In the genomic region with DNA sequence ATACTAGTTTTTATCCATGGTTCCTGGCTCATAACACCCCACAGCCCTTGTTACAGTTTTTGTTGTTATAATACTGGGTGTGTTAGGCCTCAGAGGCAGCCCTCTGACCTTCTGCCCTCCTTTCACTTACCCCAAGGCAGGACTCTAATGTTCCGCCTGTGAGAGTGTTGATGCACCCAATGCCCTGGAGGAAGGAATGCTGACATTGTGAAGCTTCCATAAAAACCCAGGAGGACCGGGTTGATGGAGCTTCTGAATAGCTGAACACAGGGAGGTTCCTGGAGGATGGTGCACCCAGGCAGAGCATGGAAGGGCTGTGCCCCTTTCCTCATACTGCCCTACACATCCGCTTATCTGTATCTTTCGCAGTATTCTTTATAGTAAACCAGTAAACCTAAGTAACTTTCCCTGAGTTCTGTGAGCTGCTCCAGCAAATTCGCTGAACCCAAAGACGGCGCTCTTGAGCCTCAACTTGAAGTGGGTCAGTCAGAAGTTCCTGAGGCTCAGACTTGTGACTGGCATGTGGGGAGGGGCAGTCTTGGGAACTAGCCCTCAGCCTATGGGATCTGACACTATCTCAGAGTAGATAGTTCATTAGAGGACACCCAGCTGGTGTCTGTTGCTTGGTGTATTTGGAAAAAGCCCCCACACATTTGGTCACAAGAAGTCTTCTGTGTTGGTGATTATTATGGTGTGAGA, we compare ENCODE assay signal across 25 cellular contexts. TPM values are rescaled to one million over a fixed set of nuclear protein-coding genes. Genes with fewer than 3 reads are reported as not detected.
DNase-seq lines count a peak whose midpoint lies in the region; ATAC-seq and TF ChIP-seq lines count a peak whose summit lies in the region.
"Had no signal": no experiment of that assay in that cellular context is flagged by ENCODE, and none has a peak within 500 bp of the region (broad histone marks: within the 10 kb centered on the region; RNA-seq: fewer than 3 reads in every experiment).

No MANE protein-coding gene starts in this region.

- H3K27ac ChIP-seq in GM23338 (ENCODE audit: low read depth), result 0 out of 2 replicates have a peak overlapping the region, but pooled peaks have one; percentile 66
- H3K27ac ChIP-seq: A549; BLaER1 treated with 17β-estradiol and CSF1 and Interleukin-3, amounts not matched to agents 10 nM and 100 nM had no signal

- no peaks in the 10 kb centered on the region; the same call in 1 of the 2 replicates for H4K20me1 ChIP-seq in GM23338 (replicated peaks; ENCODE audit: insufficient read depth)
- H4K20me1 ChIP-seq: BLaER1 treated with 17β-estradiol and CSF1 and Interleukin-3, amounts not matched to agents 10 nM and 100 nM had no signal

- H3F3A ChIP-seq in GM23338 (replicated peaks; ENCODE audit: low read depth), result no peaks in the 10 kb centered on the region

- ATAC-seq in GM23338 (peak; percentile 60), GM18909 (IDR thresholded peaks at IDR 0.05; ENCODE audit: poor library complexity, unreplicated experiment) (no peak)
- ATAC-seq: A549, PC-3, SK-N-SH treated with all-trans-retinoic acid at 6 μM for 48 hours had no signal

- in situ Hi-C loops in SK-MEL-5 (cut with HindIII; ENCODE audit: low pct_unique_long_range_greater_than_20kb, low sequenced_read_pairs), result no loop called here

- no peak overlapping the region for H2AFZ ChIP-seq in GM23338

- TF ChIP-seq CTCF in GM23338 (conservative IDR thresholded peaks at IDR 0.05; ENCODE audit: low read depth in 2 of 2) (peak in 1 of 2 experiments; percentile 42; a peak in 2 of 4 replicates), fibroblast of villous mesenchyme (IDR thresholded peaks at IDR 0.05; ENCODE audit: insufficient read depth, low read depth, low read length) (peak; percentile 10)

- peaks cover 6% of the 10 kb centered on the region for H3K4me1 Mint-ChIP-seq in GM23338

- no peaks in the 10 kb centered on the region for H3K9me2 ChIP-seq in GM23338 (ENCODE audit: insufficient read depth)

- H3K27me3 ChIP-seq in GM23338 (ENCODE audit: insufficient read depth), result no peaks in the 10 kb centered on the region
- H3K27me3 ChIP-seq: BLaER1 treated with 17β-estradiol and CSF1 and Interleukin-3, amounts not matched to agents 10 nM and 100 nM; MG63 had no signal

- no peaks in the 10 kb centered on the region for H3K4me1 ChIP-seq in GM23338 (ENCODE audit: insufficient read depth)
- H3K4me1 ChIP-seq: A549; BLaER1 treated with 17β-estradiol and CSF1 and Interleukin-3, amounts not matched to agents 10 nM and 100 nM had no signal

- H3K4me3 ChIP-seq in GM23338 (no peak overlapping the region), fibroblast of villous mesenchyme (ENCODE audit: low read depth, low read length) (no peak overlapping the region)
- H3K4me3 ChIP-seq: A549; BLaER1 treated with 17β-estradiol and CSF1 and Interleukin-3, amounts not matched to agents 10 nM and 100 nM; MG63 had no signal

- peaks cover 8% of the 10 kb centered on the region for H3K27me3 Mint-ChIP-seq in GM23338 (ENCODE audit: insufficient read depth, low read depth, poor library complexity)
- H3K27me3 Mint-ChIP-seq: CD4-positive, alpha-beta T cell had no signal

- no peak overlapping the region for H3K4me3 Mint-ChIP-seq in GM23338
- H3K4me3 Mint-ChIP-seq: CD4-positive, alpha-beta T cell had no signal

- no peaks in the 10 kb centered on the region for H3K9me3 Mint-ChIP-seq in GM23338
- H3K9me3 Mint-ChIP-seq: CD4-positive, alpha-beta T cell had no signal

- no peak overlapping the region for H3K27ac Mint-ChIP-seq in GM23338
- H3K27ac Mint-ChIP-seq: CD4-positive, alpha-beta T cell had no signal

- H3K36me3 Mint-ChIP-seq in GM23338 (ENCODE audit: low read depth), result 0 out of 3 replicates have a peak, but pooled peaks cover 3% of the 10 kb centered on the region

- H3K36me3 ChIP-seq in GM23338 (ENCODE audit: insufficient read depth), result no peaks in the 10 kb centered on the region
- H3K36me3 ChIP-seq: MG63 had no signal

- no peak for DNase-seq in GM23338 (ENCODE audit: low spot score)
- DNase-seq in SK-MEL-5 (ENCODE audit: low read depth, low spot score), result peak; percentile 90
- DNase-seq in fibroblast of villous mesenchyme (ENCODE audit: low read depth), result no peak
- DNase-seq in mesenteric fat pad (ENCODE audit: low spot score), result peak; percentile 43
- DNase-seq in putamen (ENCODE audit: low spot score), result no peak
- no peak for DNase-seq in HPDE6-E6E7 (ENCODE audit: extremely low spot score)
- no peak for DNase-seq in NCI-H526 (lab: John Stamatoyannopoulos, UW)
- DNase-seq: AML-193; CD4-positive, alpha-beta T cell; KBM-7; MG63; NCI-H1092; NCI-H1417 treated with DMSO at 0.1 percent for 48 hours; NCI-H187; NCI-H2081 treated with DMSO at 0.1 percent for 48 hours; NCI-H2171; NCI-H226; NCI-H510A; NCI-H748 treated with DMSO at 0.1 percent for 48 hours; NK-92 treated with Interleukin-12 subunit alpha and Interleukin-12 subunit beta, amount 100 ng/mL, for 24 hours; PC-3 had no signal

- H3K79me2 ChIP-seq in GM23338 (replicated peaks; ENCODE audit: insufficient read depth), result 0 out of 2 replicates have a peak, but pooled peaks cover 4% of the 10 kb centered on the region

- no peak overlapping the region for H3K4me2 ChIP-seq in GM23338
- H3K4me2 ChIP-seq: A549; BLaER1 treated with 17β-estradiol and CSF1 and Interleukin-3, amounts not matched to agents 10 nM and 100 nM had no signal

TF ChIP-seq in GM23338, 12 proteins besides CTCF, POLR2A, EP300 and RAD21 (continues in another document):
- TF ChIP-seq EZH2phosphoT487 (IDR thresholded peaks at IDR 0.05; ENCODE audit: unreplicated experiment) (no peak), STAT1 (IDR thresholded peaks at IDR 0.05; ENCODE audit: unreplicated experiment) (no peak), ZNF331 (CRISPR knock-in tag; IDR thresholded peaks at IDR 0.05; ENCODE audit: low read depth) (no peak), NANOG (IDR thresholded peaks at IDR 0.05; ENCODE audit: borderline replicate concordance) (no peak), ZNF462 (CRISPR knock-in tag; IDR thresholded peaks at IDR 0.05) (no peak)

RNA-seq across cellular contexts. Expression of gene STON1, which starts 10.4 kb away (rescaled TPM):
- total RNA-seq in GM23338 (2014; rRNA removed; shearing (Covaris generic)), result 14.4 and 14.9 TPM in 2 replicates
- 5.4 and 5.5 TPM in 2 replicates for polyA plus RNA-seq in GM23338 (2016; fragmentation: Nextera tagmentation; extraction: Ambion mirVana)
- 2.7 and 3.7 TPM in 2 replicates for total RNA-seq in SK-MEL-5 (2014; rRNA removed; shearing (Covaris generic))
- 2.3 and 2.9 TPM in 2 replicates for polyA plus RNA-seq in SK-MEL-5 (2015; cell fraction: cytosol; rRNA removed)
- polyA plus RNA-seq in SK-MEL-5 (2015; cell fraction: nucleus; rRNA removed), result 5.8 and 7.1 TPM in 2 replicates
- total RNA-seq in fibroblast of villous mesenchyme (15.5 and 25.0 TPM in 2 replicates), mesenteric fat pad (163 TPM)

Comparison
In these comparisons a context has a peak if more than half of its experiments do, and no peak if none do; other contexts are left out.
1. DNase-seq: peak in SK-MEL-5 (single experiment) and mesenteric fat pad (single experiment); none in GM23338 (single experiment), fibroblast of villous mesenchyme (single experiment), putamen (single experiment), HPDE6-E6E7 (single experiment) and NCI-H526 (0 of 2).